In the genomic region with DNA sequence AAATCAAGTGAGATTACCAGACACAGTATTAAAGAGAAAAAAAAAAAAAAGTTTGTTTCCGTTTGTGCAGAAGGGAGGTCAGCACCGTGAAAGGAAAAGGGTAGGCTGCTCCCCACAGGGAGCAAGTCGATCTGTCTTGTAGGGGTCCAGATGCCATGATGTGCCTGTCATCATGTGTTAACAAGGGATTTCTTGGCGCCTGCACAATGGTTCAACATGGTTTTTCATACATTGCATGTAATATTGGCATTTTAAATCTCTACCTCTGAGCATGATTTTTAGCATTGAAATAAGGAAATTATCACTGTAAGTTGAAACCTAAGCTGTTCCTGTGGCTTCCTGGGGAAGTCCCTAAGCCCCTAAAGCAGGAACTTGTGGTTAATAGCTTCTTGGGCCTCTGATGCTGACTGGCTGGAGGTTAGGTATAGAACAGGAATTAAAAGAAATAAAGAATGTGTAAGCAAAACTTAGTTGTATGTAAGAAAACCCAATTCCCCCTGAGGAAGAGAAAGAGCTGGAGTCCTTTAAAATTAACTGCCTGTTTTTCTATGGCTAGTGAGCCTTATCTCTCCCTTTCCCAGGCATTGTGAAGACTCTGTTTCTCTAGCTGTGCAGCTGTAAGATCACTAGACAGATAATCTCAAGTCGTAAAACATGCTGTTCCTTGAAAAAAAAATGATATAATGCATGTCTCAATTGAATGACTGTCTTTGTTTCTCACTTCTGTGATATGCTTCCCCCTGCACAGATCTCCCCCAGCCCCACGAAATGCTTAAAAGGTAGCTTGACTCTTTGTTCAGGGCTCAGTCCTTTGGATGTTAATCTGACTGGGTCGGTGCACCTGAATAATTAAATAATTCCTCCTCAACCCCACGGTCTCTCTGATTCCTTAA, we compare ENCODE assay signal across 7 cellular contexts. TPM values are rescaled to one million over a fixed set of nuclear protein-coding genes. Genes with fewer than 3 reads are reported as not detected.
DNase-seq lines count a peak whose midpoint lies in the region; ATAC-seq, FAIRE-seq and TF ChIP-seq lines count a peak whose summit lies in the region.

No MANE protein-coding gene starts in this region.

- no peak for TF ChIP-seq POLR2A in uterus (IDR thresholded peaks at IDR 0.05)

- H3K4me1 ChIP-seq in uterus, result no peaks in the 10 kb centered on the region

- intact Hi-C loops in uterus (cut with DNase I; ENCODE audit: low total_unique reads), result no loop called here

- no peaks in the 10 kb centered on the region for H3K27me3 ChIP-seq in uterus

- no peaks in the 10 kb centered on the region for H3K9me3 ChIP-seq in uterus

- peak; percentile 48 for ATAC-seq in HG03342 (IDR thresholded peaks at IDR 0.05; ENCODE audit: unreplicated experiment)

- H3K36me3 ChIP-seq in uterus, result no peaks in the 10 kb centered on the region

- H3K4me3 ChIP-seq in epithelial cell of esophagus (ENCODE audit: low read length) (no peak overlapping the region), uterus (no peak overlapping the region)

- TF ChIP-seq CTCF in VCaP (conservative IDR thresholded peaks at IDR 0.05) (no peak), epithelial cell of esophagus (IDR thresholded peaks at IDR 0.05; ENCODE audit: insufficient read depth, low read depth, low read length, missing control alignments) (no peak), uterus (IDR thresholded peaks at IDR 0.05) (no peak)

- peak overlapping the region; percentile 92 for H3K27ac ChIP-seq in VCaP
- no peak overlapping the region for H3K27ac ChIP-seq in uterus

- no peak for DNase-seq in GM19239 (ENCODE audit: insufficient read length, low spot score)
- peak; percentile 39 for DNase-seq in epithelial cell of esophagus (ENCODE audit: low read depth)
- peak; percentile 31 to 42 for DNase-seq in stimulated activated CD4-positive, alpha-beta T cell treated with anti-CD3 and anti-CD28 coated beads, Interleukin-2, amount 100 ng/mL, for 24 hours
- DNase-seq in uterus, result no peak
- no peak for DNase-seq in NCI-H1930 (lab: John Stamatoyannopoulos, UW)

- FAIRE-seq in GM19239 (lab: Jason Lieb, UNC), result peak; percentile 94

RNA-seq across cellular contexts. Expression of gene FCGBP, which starts 7.4 kb away (rescaled TPM):
- total RNA-seq in uterus, result 10 to 100 TPM in 3 of 4 donors, 1 to 10 TPM in 1; 3.8 to 34.7 (median 11.4) TPM

RNA-seq across cellular contexts. Expression of gene PSMC4, which starts 29.1 kb away (rescaled TPM):
- total RNA-seq in uterus, result 100 to 1,000 TPM in 1 of 4 donors, 10 to 100 TPM in 3; 59.4 to 162 (median 67.2) TPM

RNA-seq across cellular contexts. Expression of gene ZNF546, which starts 55.0 kb away (rescaled TPM):
- total RNA-seq in uterus, result 10 to 100 TPM in 1 of 4 donors, 1 to 10 TPM in 3; 1.0 to 18.9 (median 6.3) TPM

Comparison
In these comparisons a context has a peak if more than half of its experiments do, and no peak if none do; other contexts are left out.
1. DNase-seq: peak in epithelial cell of esophagus (single experiment) and stimulated activated CD4-positive, alpha-beta T cell treated with anti-CD3 and anti-CD28 coated beads, Interleukin-2, amount 100 ng/mL, for 24 hours (2 of 2); none in GM19239 (single experiment), uterus (0 of 2) and NCI-H1930 (0 of 2).